Comparison of ENCODE assay signal across 1 cellular context in genomic region chr6:31711233-31711632, GRCh38.
TF ChIP-seq lines count a peak whose summit lies in the region.

No MANE protein-coding gene starts in this region.

TF ChIP-seq in GM12878, 131 proteins besides CTCF, POLR2A, EP300 and RAD21:
- TF ChIP-seq JUND (IDR thresholded peaks at IDR 0.05; ENCODE audit: low read depth, low read length) (no peak), KDM1A (IDR thresholded peaks at IDR 0.05; ENCODE audit: borderline replicate concordance) (no peak), DPF2 (IDR thresholded peaks at IDR 0.05) (no peak), FOXK2 (IDR thresholded peaks at IDR 0.05) (no peak)
